In genomic region chr5:121976979-121977378, GRCh38 we compare ENCODE assay signal across 1 cellular context.
TF ChIP-seq lines count a peak whose summit lies in the region.

No MANE protein-coding gene starts in this region.

TF ChIP-seq in K562, 482 proteins besides CTCF, POLR2A, EP300 and RAD21 (continued from another document):
- TF ChIP-seq ATF3 (IDR thresholded peaks at IDR 0.05) (peak; percentile 83), ATF3 (CRISPR knock-in tag; conservative IDR thresholded peaks at IDR 0.05) (no peak), FUS (optimal IDR thresholded peaks at IDR 0.05; ENCODE audit: low read depth, low read length) (no peak)
